In the genomic region with DNA sequence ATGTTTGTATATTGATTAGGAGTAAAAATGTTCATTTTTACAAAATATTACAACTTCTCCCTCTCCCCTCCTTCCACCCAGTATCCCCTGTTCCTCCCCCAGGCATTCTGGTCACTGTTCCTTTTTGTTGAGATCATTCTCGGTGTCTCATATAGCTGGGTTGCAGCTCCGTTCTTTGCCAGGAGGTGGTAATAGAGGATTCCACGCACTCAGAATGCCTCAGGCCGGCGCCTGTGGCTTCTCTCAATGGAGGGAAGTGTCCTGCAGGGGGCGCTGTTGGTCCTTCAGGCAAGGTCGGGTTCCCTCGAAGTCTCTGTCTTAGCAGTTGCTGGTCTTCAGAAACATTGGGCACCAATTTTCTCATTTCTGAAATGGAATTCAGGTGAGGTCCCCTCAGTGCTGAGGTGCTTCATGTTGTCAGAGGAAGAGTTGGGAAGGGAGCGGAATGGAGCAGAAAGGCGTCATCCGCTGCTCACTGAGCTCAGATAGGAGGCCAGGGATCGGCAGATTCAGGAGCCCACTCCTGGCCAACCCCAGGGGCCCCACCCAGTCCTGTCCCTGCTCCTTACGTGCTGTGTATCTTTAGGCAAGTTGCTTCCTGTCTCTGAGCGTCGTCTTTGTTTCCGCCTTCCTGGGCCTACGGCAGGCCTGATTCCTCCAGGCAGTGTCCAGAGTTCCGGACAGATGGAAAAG, we compare ENCODE assay signal across 2 cellular contexts.
TF ChIP-seq lines count a peak whose summit lies in the region.

No MANE protein-coding gene starts in this region.

TF ChIP-seq in HEK293T, 16 proteins besides CTCF, POLR2A, EP300 and RAD21:
- no peak for TF ChIP-seq ZNF384 (IDR thresholded peaks at IDR 0.05)
- TF ChIP-seq, protein P1, sequence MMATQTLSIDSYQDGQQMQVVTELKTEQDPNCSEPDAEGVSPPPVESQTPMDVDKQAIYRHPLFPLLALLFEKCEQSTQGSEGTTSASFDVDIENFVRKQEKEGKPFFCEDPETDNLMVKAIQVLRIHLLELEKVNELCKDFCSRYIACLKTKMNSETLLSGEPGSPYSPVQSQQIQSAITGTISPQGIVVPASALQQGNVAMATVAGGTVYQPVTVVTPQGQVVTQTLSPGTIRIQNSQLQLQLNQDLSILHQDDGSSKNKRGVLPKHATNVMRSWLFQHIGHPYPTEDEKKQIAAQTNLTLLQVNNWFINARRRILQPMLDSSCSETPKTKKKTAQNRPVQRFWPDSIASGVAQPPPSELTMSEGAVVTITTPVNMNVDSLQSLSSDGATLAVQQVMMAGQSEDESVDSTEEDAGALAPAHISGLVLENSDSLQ (IDR thresholded peaks at IDR 0.05) = no peak
- TF ChIP-seq CTBP1 (IDR thresholded peaks at IDR 0.05; ENCODE audit: borderline replicate concordance) = no peak
- no peak for TF ChIP-seq BHLHE40 (IDR thresholded peaks at IDR 0.05; ENCODE audit: borderline replicate concordance)
- no peak for TF ChIP-seq TARDBP (IDR thresholded peaks at IDR 0.05)
- TF ChIP-seq SUZ12 (IDR thresholded peaks at IDR 0.05) = no peak
- TF ChIP-seq ELF4 (IDR thresholded peaks at IDR 0.05) = no peak
- TF ChIP-seq FOXM1 (IDR thresholded peaks at IDR 0.05; ENCODE audit: borderline replicate concordance) = no peak
- no peak for TF ChIP-seq FOXA1 (IDR thresholded peaks at IDR 0.05)
- no peak for TF ChIP-seq FOXK2 (IDR thresholded peaks at IDR 0.05)
- TF ChIP-seq HDGF (IDR thresholded peaks at IDR 0.05; ENCODE audit: borderline replicate concordance) = no peak
- TF ChIP-seq ARNT (IDR thresholded peaks at IDR 0.05) = no peak
- TF ChIP-seq SP1 (IDR thresholded peaks at IDR 0.05) = no peak
- TF ChIP-seq NFRKB (IDR thresholded peaks at IDR 0.05) = no peak
- TF ChIP-seq LEF1 (IDR thresholded peaks at IDR 0.05; ENCODE audit: borderline replicate concordance) = no peak
- no peak for TF ChIP-seq L3MBTL2 (conservative IDR thresholded peaks at IDR 0.05)

TF ChIP-seq in H1, 55 proteins besides CTCF, POLR2A, EP300 and RAD21:
- TF ChIP-seq ASH2L (IDR thresholded peaks at IDR 0.05; ENCODE audit: low read length) (no peak), TBP (IDR thresholded peaks at IDR 0.05; ENCODE audit: low read depth, low read length) (no peak), KDM1A (IDR thresholded peaks at IDR 0.05; ENCODE audit: borderline replicate concordance, low read length) (peak; percentile 85; the same call in 1 of the 2 replicates), SP2 (IDR thresholded peaks at IDR 0.05; ENCODE audit: low read length) (no peak), YY1 (IDR thresholded peaks at IDR 0.05; ENCODE audit: low read depth, low read length) (peak; percentile 36; the same call in 1 of the 2 replicates), JUND (IDR thresholded peaks at IDR 0.05; ENCODE audit: low read length) (peak; percentile 75), TAF7 (optimal IDR thresholded peaks at IDR 0.05; ENCODE audit: borderline replicate concordance, low read depth, low read length) (no peak), HDAC6 (IDR thresholded peaks at IDR 0.05; ENCODE audit: low read depth, low read length) (no peak), CTBP2 (IDR thresholded peaks at IDR 0.05; ENCODE audit: borderline replicate concordance, insufficient read depth, insufficient read length, low read length) (no peak), NANOG (IDR thresholded peaks at IDR 0.05; ENCODE audit: insufficient read depth, low read depth, low read length, poor library complexity, severe bottlenecking) (peak; percentile 12), JUN (IDR thresholded peaks at IDR 0.05; ENCODE audit: low read depth, low read length) (no peak), MAFK (IDR thresholded peaks at IDR 0.05; ENCODE audit: low read depth, low read length) (no peak), CBX8 (IDR thresholded peaks at IDR 0.05; ENCODE audit: borderline replicate concordance, low read depth, low read length) (no peak), GTF2F1 (IDR thresholded peaks at IDR 0.05; ENCODE audit: borderline replicate concordance, low read depth, low read length) (no peak), KDM4A (IDR thresholded peaks at IDR 0.05; ENCODE audit: low read depth, low read length, severe bottlenecking) (no peak), SIN3A (conservative IDR thresholded peaks at IDR 0.05 in 1 of 2, IDR thresholded peaks at IDR 0.05 in 1 of 2; ENCODE audit: low read depth in 1 of 2, low read length in 2 of 2) (0 out of 4 replicates have a peak, but pooled peaks of 1 of the 2 experiments have one; percentile 28), CREB1 (IDR thresholded peaks at IDR 0.05) (peak; percentile 22; the same call in 1 of the 2 replicates), POU5F1 (IDR thresholded peaks at IDR 0.05; ENCODE audit: low read depth, low read length) (peak; percentile 58; the same call in 1 of the 2 replicates)
- TF ChIP-seq, protein P2, sequence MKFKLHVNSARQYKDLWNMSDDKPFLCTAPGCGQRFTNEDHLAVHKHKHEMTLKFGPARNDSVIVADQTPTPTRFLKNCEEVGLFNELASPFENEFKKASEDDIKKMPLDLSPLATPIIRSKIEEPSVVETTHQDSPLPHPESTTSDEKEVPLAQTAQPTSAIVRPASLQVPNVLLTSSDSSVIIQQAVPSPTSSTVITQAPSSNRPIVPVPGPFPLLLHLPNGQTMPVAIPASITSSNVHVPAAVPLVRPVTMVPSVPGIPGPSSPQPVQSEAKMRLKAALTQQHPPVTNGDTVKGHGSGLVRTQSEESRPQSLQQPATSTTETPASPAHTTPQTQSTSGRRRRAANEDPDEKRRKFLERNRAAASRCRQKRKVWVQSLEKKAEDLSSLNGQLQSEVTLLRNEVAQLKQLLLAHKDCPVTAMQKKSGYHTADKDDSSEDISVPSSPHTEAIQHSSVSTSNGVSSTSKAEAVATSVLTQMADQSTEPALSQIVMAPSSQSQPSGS (IDR thresholded peaks at IDR 0.05; ENCODE audit: low read length) = peak; percentile 85
- TF ChIP-seq, protein P3, sequence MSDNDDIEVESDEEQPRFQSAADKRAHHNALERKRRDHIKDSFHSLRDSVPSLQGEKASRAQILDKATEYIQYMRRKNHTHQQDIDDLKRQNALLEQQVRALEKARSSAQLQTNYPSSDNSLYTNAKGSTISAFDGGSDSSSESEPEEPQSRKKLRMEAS (IDR thresholded peaks at IDR 0.05) = peak; percentile 35; the same call in 1 of the 2 replicates
- TF ChIP-seq, protein P4, sequence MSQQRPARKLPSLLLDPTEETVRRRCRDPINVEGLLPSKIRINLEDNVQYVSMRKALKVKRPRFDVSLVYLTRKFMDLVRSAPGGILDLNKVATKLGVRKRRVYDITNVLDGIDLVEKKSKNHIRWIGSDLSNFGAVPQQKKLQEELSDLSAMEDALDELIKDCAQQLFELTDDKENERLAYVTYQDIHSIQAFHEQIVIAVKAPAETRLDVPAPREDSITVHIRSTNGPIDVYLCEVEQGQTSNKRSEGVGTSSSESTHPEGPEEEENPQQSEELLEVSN (IDR thresholded peaks at IDR 0.05) = no peak
